In genomic region chr1:58929667-58930325, GRCh38 we compare ENCODE assay signal across 1 cellular context.
TF ChIP-seq lines count a peak whose summit lies in the region.

No MANE protein-coding gene starts in this region.

TF ChIP-seq in HepG2, 621 proteins besides CTCF, POLR2A, EP300 and RAD21 (continued from another document):
- no peak for TF ChIP-seq ZXDC (CRISPR knock-in tag; IDR thresholded peaks at IDR 0.05)
